ENCODE assay signal across 1 cellular context in the genomic region with DNA sequence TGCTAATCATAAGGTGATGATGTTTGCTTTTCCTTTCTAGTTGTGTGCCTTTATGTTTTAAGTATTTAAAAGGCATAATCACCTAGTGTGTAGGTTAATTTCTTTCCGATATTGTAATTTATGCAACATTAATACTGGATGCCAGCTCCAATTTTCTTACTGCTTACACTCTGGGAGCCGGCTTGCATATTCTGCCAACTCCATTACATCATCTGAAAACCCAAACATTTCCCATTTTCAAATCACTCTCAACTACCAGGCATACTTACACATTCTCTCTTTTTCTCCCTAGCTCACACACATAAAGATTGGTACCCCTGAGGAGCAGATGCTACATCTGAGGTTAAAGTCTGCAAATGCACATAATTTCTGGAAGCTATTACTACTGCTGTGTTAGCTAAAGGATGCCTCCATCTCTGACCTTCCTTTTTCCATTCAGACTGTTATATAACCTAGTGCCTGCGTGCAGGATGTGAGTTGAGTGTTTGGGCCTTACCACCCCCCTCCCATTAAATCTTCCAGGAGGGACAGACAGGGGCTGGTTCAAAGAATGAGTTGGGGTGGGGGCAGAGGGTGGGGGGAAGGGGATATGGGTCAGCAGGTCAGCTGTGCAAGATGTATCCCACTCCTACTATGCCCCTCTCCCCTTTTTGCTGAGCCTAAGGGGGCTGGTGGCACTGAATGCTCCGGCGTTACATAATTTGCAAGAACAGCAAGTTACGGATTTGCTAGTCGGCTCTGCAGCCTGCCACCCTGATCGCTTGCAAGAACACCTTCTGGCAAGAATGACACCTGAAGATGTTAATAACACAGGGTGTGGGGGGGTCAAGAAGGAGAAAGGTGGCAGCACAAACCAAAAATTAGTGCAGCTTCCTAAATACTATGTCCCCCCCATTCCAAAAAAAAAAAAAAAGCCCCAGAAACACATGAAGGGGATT.
TF ChIP-seq lines count a peak whose summit lies in the region.

No MANE protein-coding gene starts in this region.

TF ChIP-seq in GM23338, 12 proteins besides CTCF, POLR2A, EP300 and RAD21 (continued from another document):
- TF ChIP-seq, protein P1, sequence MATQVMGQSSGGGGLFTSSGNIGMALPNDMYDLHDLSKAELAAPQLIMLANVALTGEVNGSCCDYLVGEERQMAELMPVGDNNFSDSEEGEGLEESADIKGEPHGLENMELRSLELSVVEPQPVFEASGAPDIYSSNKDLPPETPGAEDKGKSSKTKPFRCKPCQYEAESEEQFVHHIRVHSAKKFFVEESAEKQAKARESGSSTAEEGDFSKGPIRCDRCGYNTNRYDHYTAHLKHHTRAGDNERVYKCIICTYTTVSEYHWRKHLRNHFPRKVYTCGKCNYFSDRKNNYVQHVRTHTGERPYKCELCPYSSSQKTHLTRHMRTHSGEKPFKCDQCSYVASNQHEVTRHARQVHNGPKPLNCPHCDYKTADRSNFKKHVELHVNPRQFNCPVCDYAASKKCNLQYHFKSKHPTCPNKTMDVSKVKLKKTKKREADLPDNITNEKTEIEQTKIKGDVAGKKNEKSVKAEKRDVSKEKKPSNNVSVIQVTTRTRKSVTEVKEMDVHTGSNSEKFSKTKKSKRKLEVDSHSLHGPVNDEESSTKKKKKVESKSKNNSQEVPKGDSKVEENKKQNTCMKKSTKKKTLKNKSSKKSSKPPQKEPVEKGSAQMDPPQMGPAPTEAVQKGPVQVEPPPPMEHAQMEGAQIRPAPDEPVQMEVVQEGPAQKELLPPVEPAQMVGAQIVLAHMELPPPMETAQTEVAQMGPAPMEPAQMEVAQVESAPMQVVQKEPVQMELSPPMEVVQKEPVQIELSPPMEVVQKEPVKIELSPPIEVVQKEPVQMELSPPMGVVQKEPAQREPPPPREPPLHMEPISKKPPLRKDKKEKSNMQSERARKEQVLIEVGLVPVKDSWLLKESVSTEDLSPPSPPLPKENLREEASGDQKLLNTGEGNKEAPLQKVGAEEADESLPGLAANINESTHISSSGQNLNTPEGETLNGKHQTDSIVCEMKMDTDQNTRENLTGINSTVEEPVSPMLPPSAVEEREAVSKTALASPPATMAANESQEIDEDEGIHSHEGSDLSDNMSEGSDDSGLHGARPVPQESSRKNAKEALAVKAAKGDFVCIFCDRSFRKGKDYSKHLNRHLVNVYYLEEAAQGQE (IDR thresholded peaks at IDR 0.05; ENCODE audit: unreplicated experiment): no peak
- no peak for TF ChIP-seq EZH2 (IDR thresholded peaks at IDR 0.05; ENCODE audit: low read depth, unreplicated experiment)
- TF ChIP-seq CREB1 (CRISPR knock-in tag; IDR thresholded peaks at IDR 0.05; ENCODE audit: low read depth): no peak
- TF ChIP-seq JUNB (IDR thresholded peaks at IDR 0.05; ENCODE audit: unreplicated experiment): no peak
- TF ChIP-seq ZNF462 (CRISPR knock-in tag; IDR thresholded peaks at IDR 0.05): no peak
- no peak for TF ChIP-seq STAT1 (IDR thresholded peaks at IDR 0.05; ENCODE audit: unreplicated experiment)
- TF ChIP-seq EZH2phosphoT487 (IDR thresholded peaks at IDR 0.05; ENCODE audit: unreplicated experiment): no peak
- TF ChIP-seq ZNF331 (CRISPR knock-in tag; IDR thresholded peaks at IDR 0.05; ENCODE audit: low read depth): no peak
- TF ChIP-seq, protein P2, sequence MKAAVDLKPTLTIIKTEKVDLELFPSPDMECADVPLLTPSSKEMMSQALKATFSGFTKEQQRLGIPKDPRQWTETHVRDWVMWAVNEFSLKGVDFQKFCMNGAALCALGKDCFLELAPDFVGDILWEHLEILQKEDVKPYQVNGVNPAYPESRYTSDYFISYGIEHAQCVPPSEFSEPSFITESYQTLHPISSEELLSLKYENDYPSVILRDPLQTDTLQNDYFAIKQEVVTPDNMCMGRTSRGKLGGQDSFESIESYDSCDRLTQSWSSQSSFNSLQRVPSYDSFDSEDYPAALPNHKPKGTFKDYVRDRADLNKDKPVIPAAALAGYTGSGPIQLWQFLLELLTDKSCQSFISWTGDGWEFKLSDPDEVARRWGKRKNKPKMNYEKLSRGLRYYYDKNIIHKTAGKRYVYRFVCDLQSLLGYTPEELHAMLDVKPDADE (IDR thresholded peaks at IDR 0.05): no peak
- no peak for TF ChIP-seq POLR2AphosphoS5 (IDR thresholded peaks at IDR 0.05; ENCODE audit: low read depth)
- no peak for TF ChIP-seq ZNF114 (CRISPR knock-in tag; IDR thresholded peaks at IDR 0.05)
